ENCODE assay signal across 9 cellular contexts in genomic region chr6:152748843-152749242, GRCh38. TPM values are rescaled to one million over a fixed set of nuclear protein-coding genes. Genes with fewer than 3 reads are reported as not detected.
A peak's percentile ranks its signal among the peaks of the same experiment; 100 is the strongest.
DNase-seq lines count a peak whose midpoint lies in the region; TF ChIP-seq lines count a peak whose summit lies in the region.
"Had no signal": no experiment of that assay in that cellular context is flagged by ENCODE, and none has a peak within 500 bp of the region (broad histone marks: within the 10 kb centered on the region; RNA-seq: fewer than 3 reads in every experiment).

No MANE protein-coding gene starts in this region.

- H4K91ac ChIP-seq in mesenchymal stem cell (ENCODE audit: low read length): no peak overlapping the region

- no peak overlapping the region for H3K4me2 ChIP-seq in mesenchymal stem cell (ENCODE audit: low read length, poor library complexity, severe bottlenecking)

- no peak overlapping the region for H2BK15ac ChIP-seq in mesenchymal stem cell (ENCODE audit: low read depth, poor library complexity, severe bottlenecking)

- no peaks in the 10 kb centered on the region for H3K36me3 ChIP-seq in mesenchymal stem cell (ENCODE audit: control insufficient read depth in 1 of 2, insufficient read depth in 2 of 2, low read depth in 1 of 2, low read length in 2 of 2)
- H3K36me3 ChIP-seq in vagina: no peaks in the 10 kb centered on the region
- H3K36me3 ChIP-seq: neutrophil had no signal

- H2AK5ac ChIP-seq in mesenchymal stem cell (ENCODE audit: low read length, severe bottlenecking): no peak overlapping the region

- H3K27me3 ChIP-seq in mesenchymal stem cell (ENCODE audit: control insufficient read depth in 1 of 2, insufficient read depth in 1 of 2, low read length in 2 of 2) (peaks cover 0 to 4% of the 10 kb centered on the region in 2 experiments), vagina (no peaks in the 10 kb centered on the region)

- no peak overlapping the region for H3K14ac ChIP-seq in mesenchymal stem cell (ENCODE audit: low read length in 2 of 2)

- no peak overlapping the region for H2AFZ ChIP-seq in mesenchymal stem cell (ENCODE audit: low read depth, low read length)

- no CpG with 5 or more reads among the region's 1 CpG for WGBS in mesenchymal stem cell

- H3K27ac ChIP-seq in mesenchymal stem cell (ENCODE audit: low read length, poor library complexity, severe bottlenecking) (no peak overlapping the region), vagina (no peak overlapping the region)
- H3K27ac ChIP-seq: neutrophil had no signal

- H3K4me1 ChIP-seq in mesenchymal stem cell (ENCODE audit: control insufficient read depth, insufficient read depth, low read depth, low read length): peaks cover 1% of the 10 kb centered on the region
- H3K4me1 ChIP-seq in vagina: no peaks in the 10 kb centered on the region

- TF ChIP-seq CTCF in cardiac fibroblast (IDR thresholded peaks at IDR 0.05; ENCODE audit: low read depth, low read length): no peak
- TF ChIP-seq CTCF in vagina (IDR thresholded peaks at IDR 0.05): no peak

- DNase-seq in ELR (ENCODE audit: low read depth): peak; percentile 30
- peak; percentile 9 for DNase-seq in LHCN-M2 (ENCODE audit: low read depth)
- peak; percentile 15 to 53 for DNase-seq in cardiac fibroblast (ENCODE audit: low read depth in 2 of 2)
- peak; percentile 1 for DNase-seq in mesenchymal stem cell
- DNase-seq in vagina (ENCODE audit: extremely low spot score in 2 of 2): no peak
- DNase-seq in SW480 (ENCODE audit: low spot score): no peak
- no peak for DNase-seq in NCI-H82 treated with DMSO at 0.1 percent for 48 hours (lab: John Stamatoyannopoulos, UW; ENCODE audit: unreplicated experiment)
- DNase-seq: NCI-H526 treated with DMSO at 0.1 percent for 48 hours had no signal

- H3K4ac ChIP-seq in mesenchymal stem cell (ENCODE audit: low read depth in 1 of 2, low read length in 2 of 2): no peak overlapping the region

- H2BK120ac ChIP-seq in mesenchymal stem cell (ENCODE audit: low read depth, low read length): no peak overlapping the region

- H3K9me3 ChIP-seq in mesenchymal stem cell (ENCODE audit: control insufficient read depth, low read length) (no peaks in the 10 kb centered on the region), vagina (no peaks in the 10 kb centered on the region)
- H3K9me3 ChIP-seq: neutrophil had no signal

- intact Hi-C loops in vagina (cut with DNase I): no loop called here

- H3K18ac ChIP-seq in mesenchymal stem cell (ENCODE audit: low read depth in 1 of 2, low read length in 2 of 2): no peak overlapping the region

- no peak overlapping the region for H3K23ac ChIP-seq in mesenchymal stem cell (ENCODE audit: low read length in 2 of 2)

- H4K8ac ChIP-seq in mesenchymal stem cell (ENCODE audit: low read length): no peak overlapping the region

- H2BK12ac ChIP-seq in mesenchymal stem cell (ENCODE audit: low read length in 2 of 2): no peak overlapping the region

- no peak for TF ChIP-seq POLR2A in vagina (IDR thresholded peaks at IDR 0.05)

- no peak overlapping the region for H3K9ac ChIP-seq in mesenchymal stem cell (ENCODE audit: low read length)

- H3K4me3 ChIP-seq in cardiac fibroblast (replicated peaks in 1 of 2; ENCODE audit: low read depth in 2 of 2, low read length in 2 of 2): no peak overlapping the region
- H3K4me3 ChIP-seq in mesenchymal stem cell (ENCODE audit: insufficient read depth in 1 of 2, low read depth in 1 of 2, low read length in 2 of 2): no peak overlapping the region
- H3K4me3 ChIP-seq in vagina: no peak overlapping the region

- H3K79me1 ChIP-seq in mesenchymal stem cell (replicated peaks; ENCODE audit: low read length, poor library complexity, severe bottlenecking): no peaks in the 10 kb centered on the region

- H2BK5ac ChIP-seq in mesenchymal stem cell (ENCODE audit: low read depth, low read length, poor library complexity, severe bottlenecking): no peak overlapping the region

RNA-seq across cellular contexts. Expression of gene VIP, which starts 1.8 kb away (rescaled TPM):
- total RNA-seq in LHCN-M2 (2014; rRNA removed) (0.06 TPM in 1 of 2 replicates, not detected in the other), vagina (68.0 TPM)
- polyA plus RNA-seq in LHCN-M2 (2012): not detected
- not detected for polyA plus RNA-seq in mesenchymal stem cell (2013, experiment 1 of 2)
- not detected for polyA plus RNA-seq in mesenchymal stem cell (2013, experiment 2 of 2)

RNA-seq across cellular contexts. Expression of gene MYCT1, which starts 51.1 kb away (rescaled TPM):
- 0.19 TPM in 1 of 2 replicates, not detected in the other for total RNA-seq in LHCN-M2 (2014; rRNA removed)
- 0.16 TPM for polyA plus RNA-seq in LHCN-M2 (2012)
- polyA plus RNA-seq in mesenchymal stem cell (2013, experiment 1 of 2): 0.01 TPM
- 0.04 TPM for polyA plus RNA-seq in mesenchymal stem cell (2013, experiment 2 of 2)
- 8.3 TPM for total RNA-seq in vagina

Comparison
In these comparisons a context has a peak if more than half of its experiments do, and no peak if none do; other contexts are left out.
1. DNase-seq: peak in ELR (single experiment), LHCN-M2 (single experiment), cardiac fibroblast (2 of 2) and mesenchymal stem cell (single experiment); none in vagina (0 of 2), SW480 (single experiment) and NCI-H82 treated with DMSO at 0.1 percent for 48 hours (single experiment).
2. RNA of gene VIP, which starts 1.8 kb away (total RNA-seq): 68.0 TPM in vagina (single experiment); 0.06 TPM in LHCN-M2; every median in the first group is over 10 times any median in the second.